18 cellular contexts compared by ENCODE assay signal in the genomic region with DNA sequence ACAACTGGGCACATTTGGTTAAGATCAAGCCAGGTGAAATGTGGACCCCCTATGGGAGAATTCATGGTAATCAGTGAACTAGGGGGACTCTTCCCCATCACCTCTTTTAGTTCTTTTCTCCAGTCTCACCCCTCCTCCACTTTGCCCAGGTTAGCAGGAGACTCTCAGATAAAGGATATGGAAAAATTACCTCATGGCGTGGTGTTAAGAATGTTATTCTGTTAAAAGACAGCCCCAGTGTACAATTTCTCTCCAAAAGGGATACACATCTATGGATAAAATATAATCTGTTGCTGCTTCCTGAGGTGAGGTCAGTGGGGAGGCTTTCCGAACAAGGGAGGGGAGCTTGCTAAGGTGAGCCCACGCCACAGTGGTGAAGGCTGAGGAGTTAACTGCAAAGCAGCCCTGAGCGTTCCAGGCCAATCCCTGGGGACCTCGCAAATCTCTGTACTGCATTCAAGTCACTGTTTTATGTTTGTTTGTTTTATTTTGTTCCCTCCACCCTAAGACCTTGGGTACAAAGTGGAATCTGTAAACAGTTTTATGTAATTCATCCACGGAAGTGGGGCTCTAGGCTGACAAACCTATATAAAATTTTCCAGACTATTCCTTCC. TPM values are rescaled to one million over a fixed set of nuclear protein-coding genes. Genes with fewer than 3 reads are reported as not detected.
A peak's percentile ranks its signal among the peaks of the same experiment; 100 is the strongest.
DNase-seq lines count a peak whose midpoint lies in the region; ATAC-seq, FAIRE-seq and TF ChIP-seq lines count a peak whose summit lies in the region.
"Had no signal": no experiment of that assay in that cellular context is flagged by ENCODE, and none has a peak within 500 bp of the region (broad histone marks: within the 10 kb centered on the region; RNA-seq: fewer than 3 reads in every experiment).

No MANE protein-coding gene starts in this region.

- no peaks in the 10 kb centered on the region for H4K20me1 ChIP-seq in GM23338 (replicated peaks; ENCODE audit: insufficient read depth)

- ATAC-seq in GM23338 (peak; percentile 57), HG02840 (IDR thresholded peaks at IDR 0.05; ENCODE audit: low FRiP score, unreplicated experiment) (no peak)
- ATAC-seq: activated naive CD4-positive, alpha-beta T cell treated with anti-CD3 and anti-CD28 coated beads, Interleukin-2, amount 50 U/mL, for 72 hours; stimulated activated naive CD8-positive, alpha-beta T cell treated with anti-CD3 and anti-CD28 coated beads, Interleukin-15, Interleukin-2, amounts not matched to agents 100 U/mL and 50 U/mL, for 24 hours; T-cell had no signal

- H3K36me3 ChIP-seq in GM23338 (ENCODE audit: insufficient read depth) (no peaks in the 10 kb centered on the region), SJCRH30 (no peaks in the 10 kb centered on the region), kidney (ENCODE audit: control insufficient read depth in 1 of 2, insufficient read depth in 2 of 2, low read length in 2 of 2) (no peaks in the 10 kb centered on the region), stomach (no peaks in the 10 kb centered on the region)
- H3K36me3 ChIP-seq: neural progenitor cell had no signal

- POLR2A ChIA-PET in RWPE1 (lab: Yijun Ruan, JAX; ENCODE audit: low non-redundant PET): no interaction called here

- H3K27ac ChIP-seq in GM23338 (ENCODE audit: low read depth): no peak overlapping the region
- H3K27ac ChIP-seq in SJCRH30: no peak overlapping the region
- peak overlapping the region; percentile 25 to 44 for H3K27ac ChIP-seq in kidney (ENCODE audit: low read depth in 2 of 2, low read length in 2 of 2)
- peak overlapping the region; percentile 47 to 88 (median 62) for H3K27ac ChIP-seq in stomach
- H3K27ac ChIP-seq in RWPE1: no peak overlapping the region
- H3K27ac ChIP-seq: epithelial cell of prostate, neural progenitor cell, PC-9 had no signal

- no peaks in the 10 kb centered on the region for H3K9me3 ChIP-seq in SJCRH30 (replicated peaks)
- H3K9me3 ChIP-seq in kidney (ENCODE audit: control insufficient read depth in 1 of 2, low read length in 2 of 2): no peaks in the 10 kb centered on the region
- H3K9me3 ChIP-seq in stomach: no peaks in the 10 kb centered on the region

- no peaks in the 10 kb centered on the region for H3K79me2 ChIP-seq in GM23338 (replicated peaks; ENCODE audit: insufficient read depth)

- no peak for FAIRE-seq in kidney (lab: Jason Lieb, UNC)
- FAIRE-seq: GM12878 had no signal

- no peak for TF ChIP-seq EP300 in stomach (IDR thresholded peaks at IDR 0.05)

- H3F3A ChIP-seq in GM23338 (replicated peaks; ENCODE audit: low read depth): no peaks in the 10 kb centered on the region

- H3K4me2 ChIP-seq in GM23338: no peak overlapping the region
- H3K4me2 ChIP-seq: neural progenitor cell, PC-9 had no signal

- H3K27me3 ChIP-seq in GM23338 (ENCODE audit: insufficient read depth) (no peaks in the 10 kb centered on the region), SJCRH30 (no peaks in the 10 kb centered on the region), stomach (no peaks in the 10 kb centered on the region)
- H3K27me3 ChIP-seq: neural progenitor cell had no signal

- no peak for TF ChIP-seq CTCF in GM23338 (conservative IDR thresholded peaks at IDR 0.05; ENCODE audit: low read depth in 2 of 2)
- TF ChIP-seq CTCF in kidney (IDR thresholded peaks at IDR 0.05; ENCODE audit: borderline replicate concordance, extremely low read depth, insufficient read depth): no peak
- no peak for TF ChIP-seq CTCF in stomach (IDR thresholded peaks at IDR 0.05)
- no peak for TF ChIP-seq CTCF in RWPE1 (conservative IDR thresholded peaks at IDR 0.05; ENCODE audit: low read depth)

- H3K4me3 Mint-ChIP-seq in GM23338: no peak overlapping the region
- H3K4me3 Mint-ChIP-seq: central memory CD8-positive, alpha-beta T cell; neural progenitor cell; T-cell had no signal

- no peak overlapping the region for H3K9ac ChIP-seq in kidney (ENCODE audit: low read length in 2 of 2)
- H3K9ac ChIP-seq: neural progenitor cell had no signal

- no peak overlapping the region for H3K27ac Mint-ChIP-seq in GM23338
- H3K27ac Mint-ChIP-seq: activated naive CD4-positive, alpha-beta T cell treated with anti-CD3 and anti-CD28 coated beads, Interleukin-2, amount 50 U/mL, for 72 hours; neural progenitor cell; T-cell had no signal

- TF ChIP-seq POLR2A in stomach (IDR thresholded peaks at IDR 0.05): no peak

- H3K4me3 ChIP-seq in GM23338 (no peak overlapping the region), SJCRH30 (no peak overlapping the region), kidney (ENCODE audit: low read length in 2 of 2) (no peak overlapping the region), stomach (no peak overlapping the region)
- H3K4me3 ChIP-seq: GM12878, neural progenitor cell, PC-9 had no signal

- no peaks in the 10 kb centered on the region for H3K4me1 ChIP-seq in GM23338 (ENCODE audit: insufficient read depth)
- H3K4me1 ChIP-seq in SJCRH30: no peaks in the 10 kb centered on the region
- peaks cover 0 to 8% of the 10 kb centered on the region in 2 donors for H3K4me1 ChIP-seq in kidney (ENCODE audit: control insufficient read depth in 1 of 2, insufficient read depth in 1 of 2, low read depth in 1 of 2, low read length in 2 of 2)
- peaks cover 18 to 26% (median 24%) of the 10 kb centered on the region in 4 donors for H3K4me1 ChIP-seq in stomach
- H3K4me1 ChIP-seq: neural progenitor cell had no signal

- CTCF ChIA-PET in RWPE1 (lab: Yijun Ruan, JAX): interaction anchor here (1.1 to 2.3 kb wide), 3 partner anchors 134 to 142 kb away, joined by 3 to 10 read pairs (median 4); no protein-coding TSS in a partner anchor

- H2AFZ ChIP-seq in GM23338: peak overlapping the region; percentile 29; the same call in 1 of the 2 replicates
- H2AFZ ChIP-seq: neural progenitor cell, PC-9 had no signal

- H3K27me3 Mint-ChIP-seq in GM23338 (ENCODE audit: insufficient read depth, low read depth, poor library complexity): peaks cover 7% of the 10 kb centered on the region

- intact Hi-C loops in kidney (cut with DNase I): no loop called here
- intact Hi-C loops in stomach (cut with DNase I; ENCODE audit: low total_unique reads): loop anchor here (10.0 kb wide), 1 partner anchor 145 kb away; no protein-coding TSS in a partner anchor

- DNase-seq in GM23338 (ENCODE audit: low spot score) (peak; percentile 14), SJCRH30 (peak; percentile 16 to 21), kidney (no peak), stomach (no peak), RWPE1 (ENCODE audit: low spot score) (no peak), SIG-M5 (lab: John Stamatoyannopoulos, UW) (no peak)
- no peak for DNase-seq in effector CD4-positive, alpha-beta T cell
- DNase-seq: activated CD4-positive, CD25-positive, alpha-beta regulatory T cell treated with anti-CD3 and anti-CD28 coated beads, Interleukin-2, amount 50 U/mL, for 72 hours; NCI-H1436 treated with DMSO at 0.1 percent for 48 hours; stimulated activated naive CD8-positive, alpha-beta T cell treated with anti-CD3 and anti-CD28 coated beads, Interleukin-15, Interleukin-2, amounts not matched to agents 100 U/mL and 50 U/mL, for 24 hours; T-cell had no signal

- H3K9me3 Mint-ChIP-seq in GM23338: no peaks in the 10 kb centered on the region
- H3K9me3 Mint-ChIP-seq: activated naive CD4-positive, alpha-beta T cell treated with anti-CD3 and anti-CD28 coated beads, Interleukin-2, amount 50 U/mL, for 72 hours; central memory CD8-positive, alpha-beta T cell; neural progenitor cell had no signal

- no peaks in the 10 kb centered on the region for H3K36me3 Mint-ChIP-seq in GM23338 (ENCODE audit: low read depth)
- H3K36me3 Mint-ChIP-seq: activated naive CD4-positive, alpha-beta T cell treated with anti-CD3 and anti-CD28 coated beads, Interleukin-2, amount 50 U/mL, for 72 hours; neural progenitor cell; T-cell had no signal

- WGBS in stomach, 5 donors: 15 to 41% (median 32%) methylated on average over 6 of the region's 6 CpGs

- H3K4me1 Mint-ChIP-seq in GM23338: no peaks in the 10 kb centered on the region
- H3K4me1 Mint-ChIP-seq: central memory CD8-positive, alpha-beta T cell; neural progenitor cell; T-cell had no signal

- no peaks in the 10 kb centered on the region for H3K9me2 ChIP-seq in GM23338 (ENCODE audit: insufficient read depth)

TF ChIP-seq in GM23338, 12 proteins besides CTCF, POLR2A, EP300 and RAD21 (continues in another document):
- no peak for TF ChIP-seq NANOG (IDR thresholded peaks at IDR 0.05; ENCODE audit: borderline replicate concordance)
- TF ChIP-seq EZH2phosphoT487 (IDR thresholded peaks at IDR 0.05; ENCODE audit: unreplicated experiment): no peak
- no peak for TF ChIP-seq REST (IDR thresholded peaks at IDR 0.05; ENCODE audit: unreplicated experiment)
- no peak for TF ChIP-seq STAT1 (IDR thresholded peaks at IDR 0.05; ENCODE audit: unreplicated experiment)
- no peak for TF ChIP-seq POLR2AphosphoS5 (IDR thresholded peaks at IDR 0.05; ENCODE audit: low read depth)

RNA-seq across cellular contexts. Expression of gene ADGRF1, which starts 52.0 kb away (rescaled TPM):
- total RNA-seq in GM23338 (2014; rRNA removed; shearing (Covaris generic)): not detected in 2 replicates
- not detected in 2 replicates for polyA plus RNA-seq in GM23338 (2016; fragmentation: Nextera tagmentation; extraction: Ambion mirVana)
- total RNA-seq in SJCRH30 (2014; rRNA removed; shearing (Covaris generic)): not detected in 2 replicates
- total RNA-seq in kidney: 58.8 TPM
- polyA plus RNA-seq in kidney (ENCODE audit: insufficient read depth, low read depth, low replicate concordance): 28.6 TPM
- 1 to 10 TPM in 3 of 5 donors, under 1 TPM in 1, not detected in 1; under 0.01 to 2.3 (median 1.8) TPM for total RNA-seq in stomach
- 10 to 100 TPM in 1 of 3 donors, 1 to 10 TPM in 2; 1.5 to 13.0 (median 2.0) TPM for polyA plus RNA-seq in stomach
- total RNA-seq: activated naive CD4-positive, alpha-beta T cell treated with anti-CD3 and anti-CD28 coated beads, Interleukin-2, amount 50 U/mL, for 72 hours had no signal
- polyA plus RNA-seq: GM12878 had no signal

Comparison
In these comparisons a context has a peak if more than half of its experiments do, and no peak if none do; other contexts are left out.
1. DNase-seq: peak in GM23338 (single experiment) and SJCRH30 (2 of 2); none in kidney (single experiment), stomach (single experiment), RWPE1 (single experiment), SIG-M5 (single experiment) and effector CD4-positive, alpha-beta T cell (single experiment).
2. H3K27ac ChIP-seq: peak in kidney (2 of 2) and stomach (5 of 5); none in GM23338 (single experiment), SJCRH30 (single experiment) and RWPE1 (single experiment).
3. RNA of gene ADGRF1, which starts 52.0 kb away (total RNA-seq): 58.8 TPM in kidney (single experiment); under 0.01 to 2.3 TPM in stomach, not detected in GM23338 and not detected in SJCRH30; every median in the first group is over 10 times any median in the second.